Comparison of ENCODE assay signal across 1 cellular context in the genomic region with DNA sequence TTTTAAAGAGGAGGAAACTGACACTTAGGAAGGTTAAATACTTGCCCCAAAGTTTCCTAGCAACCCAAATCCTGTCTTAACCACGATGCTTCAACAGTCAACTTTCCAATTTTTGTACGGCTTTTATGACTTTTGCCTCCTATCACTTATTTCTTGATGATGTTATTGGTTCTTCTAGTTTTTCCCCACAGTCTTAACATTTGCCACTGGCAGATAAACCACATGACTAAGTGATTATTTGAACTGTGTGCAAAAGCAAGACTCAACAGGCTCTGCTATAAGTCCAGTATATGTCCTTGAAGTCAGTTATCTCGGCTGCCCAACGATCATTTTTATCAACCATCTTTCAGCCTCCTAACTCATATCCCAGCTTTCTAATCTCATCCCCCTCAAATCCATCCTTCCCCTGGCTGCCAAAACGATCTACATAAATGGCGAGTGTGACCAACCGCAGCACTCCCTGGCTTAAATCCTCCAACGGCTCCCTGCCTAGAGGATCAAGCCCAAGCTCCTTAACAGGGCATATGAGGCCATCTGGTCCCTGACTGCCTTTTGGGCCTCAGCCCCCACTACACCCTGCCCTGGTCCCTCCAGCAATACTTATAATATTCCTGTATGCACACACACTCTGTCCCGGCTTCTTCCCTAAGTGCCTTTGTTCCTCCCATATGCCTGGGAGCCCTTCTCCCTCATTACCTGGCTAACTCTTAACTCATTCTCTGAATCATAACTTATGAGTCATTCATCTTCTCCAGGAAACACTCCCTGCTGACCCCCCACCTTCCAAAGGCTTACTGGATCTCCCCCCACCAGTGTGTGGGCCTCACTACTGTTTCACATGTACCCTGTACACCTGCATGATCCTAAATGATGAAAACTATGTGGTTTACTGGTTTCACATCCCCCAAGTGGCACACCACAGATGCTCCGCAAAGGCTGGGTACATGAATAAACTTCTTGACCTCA.
A peak's percentile ranks its signal among the peaks of the same experiment; 100 is the strongest.
TF ChIP-seq lines count a peak whose summit lies in the region.

No MANE protein-coding gene starts in this region.

TF ChIP-seq in K562, 482 proteins besides CTCF, POLR2A, EP300 and RAD21 (continued from another document and continues in another):
- TF ChIP-seq ZNF584 (CRISPR knock-in tag; IDR thresholded peaks at IDR 0.05; ENCODE audit: low read depth) (no peak), ZNF830 (CRISPR knock-in tag; IDR thresholded peaks at IDR 0.05) (no peak), STAT5A (IDR thresholded peaks at IDR 0.05; ENCODE audit: borderline replicate concordance, low read length) (peak; percentile 67), CEBPB (tag; IDR thresholded peaks at IDR 0.05) (no peak), ZNF696 (CRISPR knock-in tag; conservative IDR thresholded peaks at IDR 0.05) (no peak), ZNF384 (IDR thresholded peaks at IDR 0.05; ENCODE audit: low read depth, low read length) (no peak), NR4A1 (CRISPR knock-in tag; IDR thresholded peaks at IDR 0.05) (no peak), NR4A1 (tag; IDR thresholded peaks at IDR 0.05) (no peak), POLR2H (tag; IDR thresholded peaks at IDR 0.05; ENCODE audit: low read depth) (peak; percentile 2; the same call in 1 of the 2 replicates), PRPF4 (IDR thresholded peaks at IDR 0.05; ENCODE audit: insufficient read depth, low read depth, low read length, poor library complexity, severe bottlenecking) (no peak), U2AF1 (optimal IDR thresholded peaks at IDR 0.05; ENCODE audit: low read depth, low read length) (no peak), ZNF77 (CRISPR knock-in tag; IDR thresholded peaks at IDR 0.05) (no peak), ATF1 (CRISPR knock-in tag; IDR thresholded peaks at IDR 0.05) (no peak), ATF1 (tag; IDR thresholded peaks at IDR 0.05) (peak; percentile 39; the same call in 1 of the 2 replicates), HDGF (IDR thresholded peaks at IDR 0.05) (0 out of 2 replicates have a peak, but pooled peaks have one; percentile 64), POLR2AphosphoS5 (IDR thresholded peaks at IDR 0.05; ENCODE audit: control insufficient read depth, insufficient read depth, low read depth, low read length) (peak; percentile 70; the same call in 1 of the 2 replicates), RBFOX2 (IDR thresholded peaks at IDR 0.05; ENCODE audit: low read depth, low read length) (no peak), ZNF324 (CRISPR knock-in tag; IDR thresholded peaks at IDR 0.05) (no peak), TFAM (CRISPR knock-in tag; conservative IDR thresholded peaks at IDR 0.05) (no peak), ELF1 (tag; IDR thresholded peaks at IDR 0.05) (no peak), ZNF282 (CRISPR knock-in tag; IDR thresholded peaks at IDR 0.05) (no peak), XRCC4 (IDR thresholded peaks at IDR 0.05; ENCODE audit: extremely low read depth, insufficient read depth, insufficient read length) (no peak), ZBTB1 (CRISPR knock-in tag; IDR thresholded peaks at IDR 0.05; ENCODE audit: borderline replicate concordance, low read depth) (no peak), EWSR1 (IDR thresholded peaks at IDR 0.05; ENCODE audit: borderline replicate concordance, low read depth, partially characterized antibody) (no peak), RFX7 (CRISPR knock-in tag; IDR thresholded peaks at IDR 0.05) (no peak)
- TF ChIP-seq, protein P1, sequence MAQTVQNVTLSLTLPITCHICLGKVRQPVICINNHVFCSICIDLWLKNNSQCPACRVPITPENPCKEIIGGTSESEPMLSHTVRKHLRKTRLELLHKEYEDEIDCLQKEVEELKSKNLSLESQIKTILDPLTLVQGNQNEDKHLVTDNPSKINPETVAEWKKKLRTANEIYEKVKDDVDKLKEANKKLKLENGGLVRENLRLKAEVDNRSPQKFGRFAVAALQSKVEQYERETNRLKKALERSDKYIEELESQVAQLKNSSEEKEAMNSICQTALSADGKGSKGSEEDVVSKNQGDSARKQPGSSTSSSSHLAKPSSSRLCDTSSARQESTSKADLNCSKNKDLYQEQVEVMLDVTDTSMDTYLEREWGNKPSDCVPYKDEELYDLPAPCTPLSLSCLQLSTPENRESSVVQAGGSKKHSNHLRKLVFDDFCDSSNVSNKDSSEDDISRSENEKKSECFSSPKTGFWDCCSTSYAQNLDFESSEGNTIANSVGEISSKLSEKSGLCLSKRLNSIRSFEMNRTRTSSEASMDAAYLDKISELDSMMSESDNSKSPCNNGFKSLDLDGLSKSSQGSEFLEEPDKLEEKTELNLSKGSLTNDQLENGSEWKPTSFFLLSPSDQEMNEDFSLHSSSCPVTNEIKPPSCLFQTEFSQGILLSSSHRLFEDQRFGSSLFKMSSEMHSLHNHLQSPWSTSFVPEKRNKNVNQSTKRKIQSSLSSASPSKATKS (CRISPR knock-in tag; IDR thresholded peaks at IDR 0.05) = no peak
- TF ChIP-seq, protein P2, sequence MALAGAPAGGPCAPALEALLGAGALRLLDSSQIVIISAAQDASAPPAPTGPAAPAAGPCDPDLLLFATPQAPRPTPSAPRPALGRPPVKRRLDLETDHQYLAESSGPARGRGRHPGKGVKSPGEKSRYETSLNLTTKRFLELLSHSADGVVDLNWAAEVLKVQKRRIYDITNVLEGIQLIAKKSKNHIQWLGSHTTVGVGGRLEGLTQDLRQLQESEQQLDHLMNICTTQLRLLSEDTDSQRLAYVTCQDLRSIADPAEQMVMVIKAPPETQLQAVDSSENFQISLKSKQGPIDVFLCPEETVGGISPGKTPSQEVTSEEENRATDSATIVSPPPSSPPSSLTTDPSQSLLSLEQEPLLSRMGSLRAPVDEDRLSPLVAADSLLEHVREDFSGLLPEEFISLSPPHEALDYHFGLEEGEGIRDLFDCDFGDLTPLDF (CRISPR knock-in tag; IDR thresholded peaks at IDR 0.05) = no peak
- TF ChIP-seq, protein P3, sequence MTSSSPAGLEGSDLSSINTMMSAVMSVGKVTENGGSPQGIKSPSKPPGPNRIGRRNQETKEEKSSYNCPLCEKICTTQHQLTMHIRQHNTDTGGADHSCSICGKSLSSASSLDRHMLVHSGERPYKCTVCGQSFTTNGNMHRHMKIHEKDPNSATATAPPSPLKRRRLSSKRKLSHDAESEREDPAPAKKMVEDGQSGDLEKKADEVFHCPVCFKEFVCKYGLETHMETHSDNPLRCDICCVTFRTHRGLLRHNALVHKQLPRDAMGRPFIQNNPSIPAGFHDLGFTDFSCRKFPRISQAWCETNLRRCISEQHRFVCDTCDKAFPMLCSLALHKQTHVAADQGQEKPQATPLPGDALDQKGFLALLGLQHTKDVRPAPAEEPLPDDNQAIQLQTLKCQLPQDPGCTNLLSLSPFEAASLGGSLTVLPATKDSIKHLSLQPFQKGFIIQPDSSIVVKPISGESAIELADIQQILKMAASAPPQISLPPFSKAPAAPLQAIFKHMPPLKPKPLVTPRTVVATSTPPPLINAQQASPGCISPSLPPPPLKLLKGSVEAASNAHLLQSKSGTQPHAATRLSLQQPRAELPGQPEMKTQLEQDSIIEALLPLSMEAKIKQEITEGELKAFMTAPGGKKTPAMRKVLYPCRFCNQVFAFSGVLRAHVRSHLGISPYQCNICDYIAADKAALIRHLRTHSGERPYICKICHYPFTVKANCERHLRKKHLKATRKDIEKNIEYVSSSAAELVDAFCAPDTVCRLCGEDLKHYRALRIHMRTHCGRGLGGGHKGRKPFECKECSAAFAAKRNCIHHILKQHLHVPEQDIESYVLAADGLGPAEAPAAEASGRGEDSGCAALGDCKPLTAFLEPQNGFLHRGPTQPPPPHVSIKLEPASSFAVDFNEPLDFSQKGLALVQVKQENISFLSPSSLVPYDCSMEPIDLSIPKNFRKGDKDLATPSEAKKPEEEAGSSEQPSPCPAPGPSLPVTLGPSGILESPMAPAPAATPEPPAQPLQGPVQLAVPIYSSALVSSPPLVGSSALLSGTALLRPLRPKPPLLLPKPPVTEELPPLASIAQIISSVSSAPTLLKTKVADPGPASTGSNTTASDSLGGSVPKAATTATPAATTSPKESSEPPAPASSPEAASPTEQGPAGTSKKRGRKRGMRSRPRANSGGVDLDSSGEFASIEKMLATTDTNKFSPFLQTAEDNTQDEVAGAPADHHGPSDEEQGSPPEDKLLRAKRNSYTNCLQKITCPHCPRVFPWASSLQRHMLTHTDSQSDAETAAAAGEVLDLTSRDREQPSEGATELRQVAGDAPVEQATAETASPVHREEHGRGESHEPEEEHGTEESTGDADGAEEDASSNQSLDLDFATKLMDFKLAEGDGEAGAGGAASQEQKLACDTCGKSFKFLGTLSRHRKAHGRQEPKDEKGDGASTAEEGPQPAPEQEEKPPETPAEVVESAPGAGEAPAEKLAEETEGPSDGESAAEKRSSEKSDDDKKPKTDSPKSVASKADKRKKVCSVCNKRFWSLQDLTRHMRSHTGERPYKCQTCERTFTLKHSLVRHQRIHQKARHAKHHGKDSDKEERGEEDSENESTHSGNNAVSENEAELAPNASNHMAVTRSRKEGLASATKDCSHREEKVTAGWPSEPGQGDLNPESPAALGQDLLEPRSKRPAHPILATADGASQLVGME (CRISPR knock-in tag; IDR thresholded peaks at IDR 0.05) = 0 out of 2 replicates have a peak, but pooled peaks have one; percentile 28
- TF ChIP-seq, protein P4, sequence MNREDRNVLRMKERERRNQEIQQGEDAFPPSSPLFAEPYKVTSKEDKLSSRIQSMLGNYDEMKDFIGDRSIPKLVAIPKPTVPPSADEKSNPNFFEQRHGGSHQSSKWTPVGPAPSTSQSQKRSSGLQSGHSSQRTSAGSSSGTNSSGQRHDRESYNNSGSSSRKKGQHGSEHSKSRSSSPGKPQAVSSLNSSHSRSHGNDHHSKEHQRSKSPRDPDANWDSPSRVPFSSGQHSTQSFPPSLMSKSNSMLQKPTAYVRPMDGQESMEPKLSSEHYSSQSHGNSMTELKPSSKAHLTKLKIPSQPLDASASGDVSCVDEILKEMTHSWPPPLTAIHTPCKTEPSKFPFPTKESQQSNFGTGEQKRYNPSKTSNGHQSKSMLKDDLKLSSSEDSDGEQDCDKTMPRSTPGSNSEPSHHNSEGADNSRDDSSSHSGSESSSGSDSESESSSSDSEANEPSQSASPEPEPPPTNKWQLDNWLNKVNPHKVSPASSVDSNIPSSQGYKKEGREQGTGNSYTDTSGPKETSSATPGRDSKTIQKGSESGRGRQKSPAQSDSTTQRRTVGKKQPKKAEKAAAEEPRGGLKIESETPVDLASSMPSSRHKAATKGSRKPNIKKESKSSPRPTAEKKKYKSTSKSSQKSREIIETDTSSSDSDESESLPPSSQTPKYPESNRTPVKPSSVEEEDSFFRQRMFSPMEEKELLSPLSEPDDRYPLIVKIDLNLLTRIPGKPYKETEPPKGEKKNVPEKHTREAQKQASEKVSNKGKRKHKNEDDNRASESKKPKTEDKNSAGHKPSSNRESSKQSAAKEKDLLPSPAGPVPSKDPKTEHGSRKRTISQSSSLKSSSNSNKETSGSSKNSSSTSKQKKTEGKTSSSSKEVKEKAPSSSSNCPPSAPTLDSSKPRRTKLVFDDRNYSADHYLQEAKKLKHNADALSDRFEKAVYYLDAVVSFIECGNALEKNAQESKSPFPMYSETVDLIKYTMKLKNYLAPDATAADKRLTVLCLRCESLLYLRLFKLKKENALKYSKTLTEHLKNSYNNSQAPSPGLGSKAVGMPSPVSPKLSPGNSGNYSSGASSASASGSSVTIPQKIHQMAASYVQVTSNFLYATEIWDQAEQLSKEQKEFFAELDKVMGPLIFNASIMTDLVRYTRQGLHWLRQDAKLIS (CRISPR knock-in tag; IDR thresholded peaks at IDR 0.05) = no peak
- TF ChIP-seq, protein P5, sequence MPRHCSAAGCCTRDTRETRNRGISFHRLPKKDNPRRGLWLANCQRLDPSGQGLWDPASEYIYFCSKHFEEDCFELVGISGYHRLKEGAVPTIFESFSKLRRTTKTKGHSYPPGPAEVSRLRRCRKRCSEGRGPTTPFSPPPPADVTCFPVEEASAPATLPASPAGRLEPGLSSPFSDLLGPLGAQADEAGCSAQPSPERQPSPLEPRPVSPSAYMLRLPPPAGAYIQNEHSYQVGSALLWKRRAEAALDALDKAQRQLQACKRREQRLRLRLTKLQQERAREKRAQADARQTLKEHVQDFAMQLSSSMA (CRISPR knock-in tag; IDR thresholded peaks at IDR 0.05) = no peak
- TF ChIP-seq, protein P6, sequence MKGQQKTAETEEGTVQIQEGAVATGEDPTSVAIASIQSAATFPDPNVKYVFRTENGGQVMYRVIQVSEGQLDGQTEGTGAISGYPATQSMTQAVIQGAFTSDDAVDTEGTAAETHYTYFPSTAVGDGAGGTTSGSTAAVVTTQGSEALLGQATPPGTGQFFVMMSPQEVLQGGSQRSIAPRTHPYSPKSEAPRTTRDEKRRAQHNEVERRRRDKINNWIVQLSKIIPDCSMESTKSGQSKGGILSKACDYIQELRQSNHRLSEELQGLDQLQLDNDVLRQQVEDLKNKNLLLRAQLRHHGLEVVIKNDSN (CRISPR knock-in tag; IDR thresholded peaks at IDR 0.05) = 0 out of 2 replicates have a peak, but pooled peaks have one; percentile 40
- TF ChIP-seq, protein P7, sequence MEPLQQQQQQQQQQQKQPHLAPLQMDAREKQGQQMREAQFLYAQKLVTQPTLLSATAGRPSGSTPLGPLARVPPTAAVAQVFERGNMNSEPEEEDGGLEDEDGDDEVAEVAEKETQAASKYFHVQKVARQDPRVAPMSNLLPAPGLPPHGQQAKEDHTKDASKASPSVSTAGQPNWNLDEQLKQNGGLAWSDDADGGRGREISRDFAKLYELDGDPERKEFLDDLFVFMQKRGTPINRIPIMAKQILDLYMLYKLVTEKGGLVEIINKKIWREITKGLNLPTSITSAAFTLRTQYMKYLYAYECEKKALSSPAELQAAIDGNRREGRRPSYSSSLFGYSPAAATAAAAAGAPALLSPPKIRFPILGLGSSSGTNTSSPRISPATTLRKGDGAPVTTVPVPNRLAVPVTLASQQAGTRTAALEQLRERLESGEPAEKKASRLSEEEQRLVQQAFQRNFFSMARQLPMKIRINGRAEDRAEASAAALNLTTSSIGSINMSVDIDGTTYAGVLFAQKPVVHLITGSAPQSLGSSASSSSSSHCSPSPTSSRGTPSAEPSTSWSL (CRISPR knock-in tag; IDR thresholded peaks at IDR 0.05; ENCODE audit: borderline replicate concordance) = no peak
- TF ChIP-seq, protein P8, sequence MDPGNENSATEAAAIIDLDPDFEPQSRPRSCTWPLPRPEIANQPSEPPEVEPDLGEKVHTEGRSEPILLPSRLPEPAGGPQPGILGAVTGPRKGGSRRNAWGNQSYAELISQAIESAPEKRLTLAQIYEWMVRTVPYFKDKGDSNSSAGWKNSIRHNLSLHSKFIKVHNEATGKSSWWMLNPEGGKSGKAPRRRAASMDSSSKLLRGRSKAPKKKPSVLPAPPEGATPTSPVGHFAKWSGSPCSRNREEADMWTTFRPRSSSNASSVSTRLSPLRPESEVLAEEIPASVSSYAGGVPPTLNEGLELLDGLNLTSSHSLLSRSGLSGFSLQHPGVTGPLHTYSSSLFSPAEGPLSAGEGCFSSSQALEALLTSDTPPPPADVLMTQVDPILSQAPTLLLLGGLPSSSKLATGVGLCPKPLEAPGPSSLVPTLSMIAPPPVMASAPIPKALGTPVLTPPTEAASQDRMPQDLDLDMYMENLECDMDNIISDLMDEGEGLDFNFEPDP (CRISPR knock-in tag; IDR thresholded peaks at IDR 0.05) = no peak
